Comparison of ENCODE assay signal across 8 cellular contexts in genomic region chr2:97995734-97996624, GRCh38. TPM values are rescaled to one million over a fixed set of nuclear protein-coding genes. Genes with fewer than 3 reads are reported as not detected.
A peak's percentile ranks its signal among the peaks of the same experiment; 100 is the strongest.
DNase-seq lines count a peak whose midpoint lies in the region; ATAC-seq, FAIRE-seq and TF ChIP-seq lines count a peak whose summit lies in the region.

TMEM131 (minus strand) TSS chr2:97995948; CDS start chr2:97995662, 286 bp downstream.

- no peaks in the 10 kb centered on the region for H3K27me3 ChIP-seq in bronchial epithelial cell (ENCODE audit: control insufficient read depth, insufficient read depth, low read length)
- H3K27me3 ChIP-seq in small intestine (ENCODE audit: control insufficient read depth in 2 of 2, insufficient read depth in 2 of 2, low read length in 2 of 2) = no peaks in the 10 kb centered on the region

- H3K4me1 ChIP-seq in small intestine (ENCODE audit: control insufficient read depth in 2 of 2, insufficient read depth in 1 of 2, low read depth in 1 of 2, low read length in 1 of 2) = peaks cover 5 to 6% of the 10 kb centered on the region in 2 donors

- no peaks in the 10 kb centered on the region for H3K9me3 ChIP-seq in small intestine (ENCODE audit: control insufficient read depth, low read depth)

- no peaks in the 10 kb centered on the region for H3K36me3 ChIP-seq in bronchial epithelial cell (ENCODE audit: control insufficient read depth, insufficient read depth, low read length)
- H3K36me3 ChIP-seq in small intestine (ENCODE audit: control insufficient read depth in 2 of 2, insufficient read depth in 2 of 2, low read length in 2 of 2) = no peaks in the 10 kb centered on the region

- no peak for FAIRE-seq in bronchial epithelial cell (lab: Jason Lieb, UNC)
- no peak for FAIRE-seq in small intestine (lab: Jason Lieb, UNC)

- CTCF ChIA-PET in WTC11 (lab: Charles Lee) = no interaction called here

- peaks cover 3% of the 10 kb centered on the region; the same call in 1 of the 2 replicates for H3K27me3 Mint-ChIP-seq in WTC11 (ENCODE audit: low read depth)

- peak; percentile 98 for DNase-seq in AG08396 (ENCODE audit: low spot score)
- DNase-seq in NCI-H226 = peak; percentile 88
- DNase-seq in WTC11 (ENCODE audit: low spot score) = peak; percentile 94
- peak; percentile 80 for DNase-seq in bronchial epithelial cell (ENCODE audit: low read depth)
- peak; percentile 97 for DNase-seq in iPS-NIHi11 (ENCODE audit: low spot score)
- peak; percentile 93 for DNase-seq in small intestine

- peak within 1 kb of the TSS; percentile 92 to 99 for H3K27ac ChIP-seq in small intestine (ENCODE audit: low read depth in 1 of 2, low read length in 1 of 2)

- in situ Hi-C loops in GM18951 (cut with MboI; ENCODE audit: low sequenced_read_pairs, unreplicated experiment) = no loop called here

- H3K4me1 Mint-ChIP-seq in WTC11 = peaks cover 37% of the 10 kb centered on the region

- H3K4me3 Mint-ChIP-seq in WTC11 = peak within 1 kb of the TSS; percentile 94

- WGBS in small intestine, 3 donors = 1% methylated on average over 55 to 88 of the region's 88 CpGs

- H3K27ac Mint-ChIP-seq in WTC11 = peak within 1 kb of the TSS; percentile 70

- ATAC-seq in HG03175 (IDR thresholded peaks at IDR 0.05; ENCODE audit: unreplicated experiment) (peak; percentile 76), WTC11 (peak; percentile 87)

- H3K36me3 Mint-ChIP-seq in WTC11 = no peaks in the 10 kb centered on the region

- POLR2A ChIA-PET in WTC11 (lab: Charles Lee) = interaction anchor here (1.0 kb wide), 1 partner anchor 41 kb away, joined by 3 read pairs; no protein-coding TSS in a partner anchor

- TF ChIP-seq CTCF in WTC11 (IDR thresholded peaks at IDR 0.05) (no peak), bronchial epithelial cell (IDR thresholded peaks at IDR 0.05; ENCODE audit: insufficient read depth, low read length, severe bottlenecking) (no peak)

- TF ChIP-seq POLR2A in GM18951 (IDR thresholded peaks at IDR 0.05; ENCODE audit: extremely low read depth, insufficient read depth, insufficient read length) = peak; percentile 73

- H3K9me3 Mint-ChIP-seq in WTC11 = no peaks in the 10 kb centered on the region

- peak within 1 kb of the TSS; percentile 82 for H3K4me3 ChIP-seq in bronchial epithelial cell (ENCODE audit: low read depth, low read length)
- peak within 1 kb of the TSS; percentile 73 to 87 for H3K4me3 ChIP-seq in small intestine (ENCODE audit: low read depth in 1 of 2, low read length in 2 of 2)

TF ChIP-seq in WTC11, 78 proteins besides CTCF, POLR2A, EP300 and RAD21 (continues in another document):
- TF ChIP-seq RELA (CRISPR knock-in tag; IDR thresholded peaks at IDR 0.05; ENCODE audit: borderline replicate concordance) (0 out of 2 replicates have a peak, but pooled peaks have one; percentile 59), FOXP1 (CRISPR knock-in tag; IDR thresholded peaks at IDR 0.05; ENCODE audit: borderline replicate concordance) (peak; percentile 27; the same call in 1 of the 2 replicates), USF1 (CRISPR knock-in tag; IDR thresholded peaks at IDR 0.05) (peak; percentile 99), FOXK1 (CRISPR knock-in tag; IDR thresholded peaks at IDR 0.05) (peak; percentile 39; the same call in 1 of the 2 replicates), ATF2 (CRISPR knock-in tag; IDR thresholded peaks at IDR 0.05; ENCODE audit: borderline replicate concordance, low read depth) (no peak), PREB (CRISPR knock-in tag; IDR thresholded peaks at IDR 0.05; ENCODE audit: borderline replicate concordance) (0 out of 2 replicates have a peak, but pooled peaks have one; percentile 75), ESRRA (CRISPR knock-in tag; IDR thresholded peaks at IDR 0.05; ENCODE audit: borderline replicate concordance) (peak; percentile 76; the same call in 1 of the 2 replicates), ZNF416 (CRISPR knock-in tag; IDR thresholded peaks at IDR 0.05) (no peak; the same call in 1 of the 2 replicates), NFE2L1 (CRISPR knock-in tag; IDR thresholded peaks at IDR 0.05) (0 out of 2 replicates have a peak, but pooled peaks have one; percentile 55), EMX1 (CRISPR knock-in tag; IDR thresholded peaks at IDR 0.05) (no peak), ZBTB43 (CRISPR knock-in tag; IDR thresholded peaks at IDR 0.05) (no peak), MAX (CRISPR knock-in tag; IDR thresholded peaks at IDR 0.05) (peak; percentile 72; the same call in 1 of the 2 replicates), FOXP4 (CRISPR knock-in tag; IDR thresholded peaks at IDR 0.05) (peak; percentile 49; the same call in 1 of the 2 replicates), MYBL2 (CRISPR knock-in tag; IDR thresholded peaks at IDR 0.05) (peak; percentile 60), CBFB (CRISPR knock-in tag; IDR thresholded peaks at IDR 0.05; ENCODE audit: low read depth) (no peak), E2F1 (CRISPR knock-in tag; IDR thresholded peaks at IDR 0.05) (no peak), NFYB (CRISPR knock-in tag; conservative IDR thresholded peaks at IDR 0.05; ENCODE audit: low read depth) (0 out of 2 replicates have a peak, but pooled peaks have one; percentile 15)

RNA-seq across cellular contexts. Expression of gene TMEM131, which starts in this region (rescaled TPM):
- total RNA-seq in WTC11 (2021) = 18.6 to 21.9 TPM (median 19.4 TPM) in 3 replicates
- total RNA-seq in bronchial epithelial cell = 14.0 and 14.7 TPM in 2 replicates
- 10 to 100 TPM in 2 of 3 donors, 1 to 10 TPM in 1; 6.5 to 15.3 (median 12.3) TPM for polyA plus RNA-seq in small intestine

Comparison
In these comparisons a context has a peak if more than half of its experiments do, and no peak if none do; other contexts are left out.
1. Peak in every context shown above with its lines: DNase-seq, ATAC-seq, H3K4me3 ChIP-seq and H3K27ac ChIP-seq.